In genomic region chr6:958531-958930, GRCh38 we compare ENCODE assay signal across 15 cellular contexts.
DNase-seq lines count a peak whose midpoint lies in the region; ATAC-seq and TF ChIP-seq lines count a peak whose summit lies in the region.
"Had no signal": no experiment of that assay in that cellular context is flagged by ENCODE, and none has a peak within 500 bp of the region (broad histone marks: within the 10 kb centered on the region; RNA-seq: fewer than 3 reads in every experiment).

No MANE protein-coding gene starts in this region.

- H3K27me3 ChIP-seq in CD4-positive, alpha-beta T cell (ENCODE audit: control insufficient read depth, insufficient read depth, low read length): peaks cover 13% of the 10 kb centered on the region
- H3K27me3 ChIP-seq: ovary had no signal

- no peaks in the 10 kb centered on the region for H3K9me3 Mint-ChIP-seq in CD4-positive, alpha-beta T cell

- intact Hi-C loops in CD4-positive, alpha-beta T cell (cut with DNase I, micrococcal nuclease): no loop called here
- intact Hi-C loops in left ventricle myocardium superior (cut with micrococcal nuclease): no loop called here

- H3K4me1 Mint-ChIP-seq in CD4-positive, alpha-beta T cell (ENCODE audit: low read depth): no peaks in the 10 kb centered on the region

- no peak overlapping the region for H3K27ac Mint-ChIP-seq in CD4-positive, alpha-beta T cell

- TF ChIP-seq CTCF in AG09319 (IDR thresholded peaks at IDR 0.05; ENCODE audit: low read depth, low read length): no peak
- TF ChIP-seq CTCF in CD4-positive, alpha-beta T cell (IDR thresholded peaks at IDR 0.05): no peak

- POLR2A ChIA-PET in CD4-positive, alpha-beta T cell (lab: Charles Lee): no interaction called here

- no peak for ATAC-seq in CD4-positive, alpha-beta T cell (ENCODE audit: poor library complexity)
- ATAC-seq in left ventricle myocardium superior: no peak
- ATAC-seq: Right ventricle myocardium inferior had no signal

- H3K9me3 ChIP-seq in CD4-positive, alpha-beta T cell (ENCODE audit: control insufficient read depth, low read length): no peaks in the 10 kb centered on the region
- H3K9me3 ChIP-seq: ovary had no signal

- H3K4me3 Mint-ChIP-seq in CD4-positive, alpha-beta T cell: no peak overlapping the region

- CTCF ChIA-PET in CD4-positive, alpha-beta T cell (lab: Charles Lee): interaction anchor here (0.7 kb wide), 1 partner anchor 1602 kb away, joined by 3 read pairs; no protein-coding TSS in a partner anchor

- DNase-seq in AG09319 (ENCODE audit: extremely low read depth, low read depth) (peak; percentile 92), HS-27A (ENCODE audit: low read depth) (peak; percentile 71), amniotic epithelial cell (ENCODE audit: low read depth) (peak; percentile 57), iris pigment epithelial cell (ENCODE audit: low read depth) (peak; percentile 92), left ventricle myocardium superior (no peak), globus pallidus (ENCODE audit: low spot score) (no peak)
- DNase-seq in activated CD4-positive, alpha-beta T cell treated with anti-CD3 and anti-CD28 coated beads for 48 hours: no peak
- DNase-seq in CD4-positive, alpha-beta T cell: no peak
- DNase-seq: amygdala; C1 segment of cervical spinal cord; NCI-H1092; NCI-H2227 treated with DMSO at 0.1 percent for 48 hours; ovary; stimulated activated CD4-positive, alpha-beta T cell treated with anti-CD3 and anti-CD28 coated beads, Interleukin-1b, Interleukin-23, amount 100 ng/mL, for 48 hours had no signal

- H3K27me3 Mint-ChIP-seq in CD4-positive, alpha-beta T cell: peaks cover 50% of the 10 kb centered on the region

- H3K27ac ChIP-seq in CD4-positive, alpha-beta T cell (ENCODE audit: low read depth, low read length): no peak overlapping the region
- H3K27ac ChIP-seq: ovary had no signal

- no peaks in the 10 kb centered on the region for H3K36me3 Mint-ChIP-seq in CD4-positive, alpha-beta T cell (ENCODE audit: low read depth)

Comparison
In these comparisons a context has a peak if more than half of its experiments do, and no peak if none do; other contexts are left out.
1. DNase-seq: peak in AG09319 (single experiment), HS-27A (single experiment), amniotic epithelial cell (single experiment) and iris pigment epithelial cell (single experiment); none in activated CD4-positive, alpha-beta T cell treated with anti-CD3 and anti-CD28 coated beads for 48 hours (single experiment), CD4-positive, alpha-beta T cell (0 of 10), left ventricle myocardium superior (single experiment) and globus pallidus (single experiment).